Comparison of ENCODE assay signal across 8 cellular contexts in the genomic region with DNA sequence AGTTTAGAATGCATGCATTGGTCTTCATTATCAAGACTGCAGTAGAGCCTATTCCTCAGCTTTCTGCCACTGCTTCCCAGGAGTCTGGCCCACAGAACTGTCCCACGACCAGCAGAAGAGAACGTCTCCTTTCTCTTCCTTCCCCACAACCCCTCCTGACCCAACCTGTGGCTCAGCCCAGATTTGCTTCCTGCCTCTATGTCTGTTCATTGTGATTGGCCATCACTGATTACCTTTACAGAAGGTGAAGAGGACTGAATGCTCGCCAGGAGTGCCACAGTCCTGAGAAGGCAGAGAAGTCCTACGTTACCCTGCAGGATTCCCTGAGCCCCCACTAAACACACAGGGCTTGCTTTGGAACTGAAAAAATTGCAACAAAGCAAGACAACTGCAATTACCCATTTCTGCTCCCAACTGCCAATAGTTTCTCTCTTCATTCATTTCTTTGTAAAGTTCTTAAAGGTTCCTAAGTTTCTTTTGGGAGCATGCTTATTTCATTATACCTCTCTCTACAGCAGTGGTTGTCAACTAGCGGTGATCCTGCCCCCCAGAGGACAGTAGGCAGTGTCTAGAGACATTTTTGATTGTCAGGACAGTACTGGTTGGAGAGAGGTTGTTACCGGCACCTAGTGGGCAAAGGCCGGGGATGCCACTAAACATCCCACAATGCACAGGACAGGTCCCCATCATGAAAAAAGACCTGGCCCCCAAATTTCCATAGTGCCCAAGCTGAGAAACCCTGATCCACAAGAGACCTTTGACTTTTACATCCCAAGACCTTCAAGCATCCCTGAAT. TPM values are rescaled to one million over a fixed set of nuclear protein-coding genes. Genes with fewer than 3 reads are reported as not detected.
A peak's percentile ranks its signal among the peaks of the same experiment; 100 is the strongest.
DNase-seq lines count a peak whose midpoint lies in the region; ATAC-seq, FAIRE-seq and TF ChIP-seq lines count a peak whose summit lies in the region.

No MANE protein-coding gene starts in this region.

- H3K4me1 ChIP-seq in Panc1 (ENCODE audit: control insufficient read depth, insufficient read depth, low read length): peaks cover 5% of the 10 kb centered on the region; the same call in 1 of the 2 replicates
- peaks cover 0 to 5% of the 10 kb centered on the region in 2 donors for H3K4me1 ChIP-seq in small intestine (ENCODE audit: control insufficient read depth in 2 of 2, insufficient read depth in 1 of 2, low read depth in 1 of 2, low read length in 1 of 2)
- H3K4me1 ChIP-seq in psoas muscle: peaks cover 5% of the 10 kb centered on the region

- H3K4me3 ChIP-seq in AG09309 (ENCODE audit: control insufficient read depth, low read depth, low read length) (no peak overlapping the region), Panc1 (ENCODE audit: low read depth in 2 of 2, low read length in 2 of 2) (no peak overlapping the region), epithelial cell of esophagus (ENCODE audit: low read length) (no peak overlapping the region), small intestine (ENCODE audit: low read depth in 1 of 2, low read length in 2 of 2) (no peak overlapping the region), psoas muscle (no peak overlapping the region)

- intact Hi-C loops in Panc1 (cut with micrococcal nuclease; ENCODE audit: unreplicated experiment): no loop called here
- intact Hi-C loops in psoas muscle (cut with DNase I): no loop called here

- CTCF ChIA-PET in Panc1 (lab: Charles Lee): no interaction called here

- H3K27ac ChIP-seq in Panc1 (ENCODE audit: low read length): no peak overlapping the region
- H3K27ac ChIP-seq in small intestine (ENCODE audit: low read depth in 1 of 2, low read length in 1 of 2): peak overlapping the region; percentile 3 to 72
- H3K27ac ChIP-seq in psoas muscle: no peak overlapping the region

- POLR2A ChIA-PET in Panc1 (lab: Charles Lee): no interaction called here

- ATAC-seq in Panc1 (peak; percentile 64), psoas muscle (no peak)

- H3K27me3 ChIP-seq in Panc1 (ENCODE audit: control insufficient read depth, insufficient read depth, low read length) (no peaks in the 10 kb centered on the region), small intestine (ENCODE audit: control insufficient read depth in 2 of 2, insufficient read depth in 2 of 2, low read length in 2 of 2) (no peaks in the 10 kb centered on the region), psoas muscle (ENCODE audit: insufficient read depth in 3 of 3, low read length in 2 of 3) (no peaks in the 10 kb centered on the region)

- DNase-seq in AG09309 (ENCODE audit: low read depth): no peak
- DNase-seq in GM19239 (ENCODE audit: insufficient read length, low spot score): no peak
- DNase-seq in Panc1 (ENCODE audit: low read depth, low spot score): no peak
- DNase-seq in epithelial cell of esophagus (ENCODE audit: low read depth): no peak
- DNase-seq in small intestine: peak; percentile 57
- no peak for DNase-seq in epidermal melanocyte (ENCODE audit: insufficient read length, low spot score)
- no peak for DNase-seq in NCI-H1436 treated with DMSO at 0.1 percent for 48 hours (lab: John Stamatoyannopoulos, UW)
- DNase-seq in psoas muscle: no peak

- FAIRE-seq in GM19239 (lab: Jason Lieb, UNC) (peak; percentile 23), small intestine (lab: Jason Lieb, UNC) (no peak)

- BruUV-seq in Panc1 (replicated peaks; lab: Mats Ljungman, UMichigan): no TSS peak

- H3K9me3 ChIP-seq in Panc1 (ENCODE audit: control insufficient read depth, insufficient read depth, low read depth, low read length) (no peaks in the 10 kb centered on the region), small intestine (ENCODE audit: control insufficient read depth, low read depth) (no peaks in the 10 kb centered on the region), psoas muscle (no peaks in the 10 kb centered on the region)

- H3K36me3 ChIP-seq in Panc1 (ENCODE audit: control insufficient read depth, insufficient read depth, low read length): peaks cover 3% of the 10 kb centered on the region; the same call in 1 of the 2 replicates
- H3K36me3 ChIP-seq in small intestine (ENCODE audit: control insufficient read depth in 2 of 2, insufficient read depth in 2 of 2, low read length in 2 of 2): no peaks in the 10 kb centered on the region
- peaks cover 0 to 42% of the 10 kb centered on the region in 2 donors for H3K36me3 ChIP-seq in psoas muscle (ENCODE audit: insufficient read depth in 1 of 2, low read depth in 1 of 2)

- 49 to 54% (median 51%) methylated on average over 7 of the region's 7 CpGs for WGBS in small intestine, 3 donors
- 61 to 80% (median 64%) methylated on average over 7 of the region's 7 CpGs for whole genome bisulfite sequencing in psoas muscle, 3 donors

- in situ Hi-C loops in Panc1 (cut with HindIII; ENCODE audit: low pct_unique_long_range_greater_than_20kb, low sequenced_read_pairs): no loop called here

- peak; percentile 35 for TF ChIP-seq CTCF in AG09309 (IDR thresholded peaks at IDR 0.05; ENCODE audit: control insufficient read depth, insufficient read depth, low read depth, low read length, missing control alignments)
- TF ChIP-seq CTCF in Panc1 (IDR thresholded peaks at IDR 0.05): peak; percentile 79; the same call in 1 of the 2 replicates
- TF ChIP-seq CTCF in epithelial cell of esophagus (IDR thresholded peaks at IDR 0.05; ENCODE audit: insufficient read depth, low read depth, low read length, missing control alignments): peak; percentile 40
- TF ChIP-seq CTCF in psoas muscle (IDR thresholded peaks at IDR 0.05): no peak

RNA-seq across cellular contexts. Expression of a gene that starts 4.5 kb away (rescaled TPM):
- total RNA-seq in Panc1 (2021; ENCODE audit: unreplicated experiment) (90.1 TPM), psoas muscle (10 to 100 TPM; 15.2 to 32.8 (median 19.9) TPM)
- 59.6 TPM for polyA plus RNA-seq in Panc1 (2012; ENCODE audit: insufficient read length)
- polyA plus RNA-seq in small intestine (10 to 100 TPM; 12.4 to 28.3 (median 16.3) TPM), psoas muscle (10 to 100 TPM; 25.8 to 52.5 (median 25.8) TPM)

RNA-seq across cellular contexts. Expression of a gene that starts 32.2 kb away (rescaled TPM):
- total RNA-seq in Panc1 (2021; ENCODE audit: unreplicated experiment) (90.8 TPM), psoas muscle (10 to 100 TPM in 1 of 4 donors, 1 to 10 TPM in 3; 3.9 to 16.6 (median 4.9) TPM)
- polyA plus RNA-seq in Panc1 (2012; ENCODE audit: insufficient read length): 66.0 TPM
- polyA plus RNA-seq in small intestine (100 to 1,000 TPM; 231 to 592 (median 569) TPM), psoas muscle (10 to 100 TPM in 1 of 3 donors, 1 to 10 TPM in 2; 2.4 to 37.1 (median 3.1) TPM)

RNA-seq across cellular contexts. Expression of a gene that starts 43.6 kb away (rescaled TPM):
- total RNA-seq in Panc1 (2021; ENCODE audit: unreplicated experiment) (1.5 TPM), psoas muscle (under 1 TPM; 0.62 to 0.78 (median 0.67) TPM)
- polyA plus RNA-seq in Panc1 (2012; ENCODE audit: insufficient read length): 1.2 TPM
- polyA plus RNA-seq in small intestine (1 to 10 TPM; 1.8 to 4.5 (median 3.8) TPM), psoas muscle (under 1 TPM; 0.69 to 0.82 (median 0.75) TPM)

Comparison
In these comparisons a context has a peak if more than half of its experiments do, and no peak if none do; other contexts are left out.
1. H3K27ac ChIP-seq: peak in small intestine (2 of 2); none in Panc1 (single experiment) and psoas muscle (single experiment).